In the genomic region with DNA sequence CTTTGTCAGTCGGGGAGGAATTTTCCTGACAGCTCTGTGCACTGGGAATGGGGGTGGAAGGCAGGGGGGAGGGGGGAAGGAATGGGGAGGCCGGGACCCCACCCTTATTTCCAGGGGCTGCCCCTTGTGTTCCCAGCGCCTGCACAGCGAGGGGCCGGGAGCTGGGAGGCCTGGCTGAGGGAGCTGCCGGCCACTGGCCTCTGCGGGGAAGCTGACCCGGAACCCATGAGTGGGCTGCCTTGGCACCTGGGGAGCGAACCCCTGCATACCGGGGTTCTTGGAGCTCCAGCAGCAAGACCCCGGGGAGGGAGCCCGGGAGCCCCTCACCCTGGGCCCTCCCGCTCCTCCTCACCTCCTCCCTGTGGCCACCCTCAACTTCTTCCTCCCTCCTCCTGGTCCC, we compare ENCODE assay signal across 1 cellular context.
TF ChIP-seq lines count a peak whose summit lies in the region.

No MANE protein-coding gene starts in this region.

TF ChIP-seq in HepG2, 621 proteins besides CTCF, POLR2A, EP300 and RAD21 (continued from another document):
- TF ChIP-seq, protein P1, sequence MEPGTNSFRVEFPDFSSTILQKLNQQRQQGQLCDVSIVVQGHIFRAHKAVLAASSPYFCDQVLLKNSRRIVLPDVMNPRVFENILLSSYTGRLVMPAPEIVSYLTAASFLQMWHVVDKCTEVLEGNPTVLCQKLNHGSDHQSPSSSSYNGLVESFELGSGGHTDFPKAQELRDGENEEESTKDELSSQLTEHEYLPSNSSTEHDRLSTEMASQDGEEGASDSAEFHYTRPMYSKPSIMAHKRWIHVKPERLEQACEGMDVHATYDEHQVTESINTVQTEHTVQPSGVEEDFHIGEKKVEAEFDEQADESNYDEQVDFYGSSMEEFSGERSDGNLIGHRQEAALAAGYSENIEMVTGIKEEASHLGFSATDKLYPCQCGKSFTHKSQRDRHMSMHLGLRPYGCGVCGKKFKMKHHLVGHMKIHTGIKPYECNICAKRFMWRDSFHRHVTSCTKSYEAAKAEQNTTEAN (CRISPR knock-in tag; conservative IDR thresholded peaks at IDR 0.05), result no peak
- no peak for TF ChIP-seq CENPT (CRISPR knock-in tag; IDR thresholded peaks at IDR 0.05; ENCODE audit: low read depth)
